8 cellular contexts compared by ENCODE assay signal in genomic region chr10:96089670-96090462, GRCh38. TPM values are rescaled to one million over a fixed set of nuclear protein-coding genes. Genes with fewer than 3 reads are reported as not detected.
DNase-seq lines count a peak whose midpoint lies in the region; ATAC-seq and TF ChIP-seq lines count a peak whose summit lies in the region.

No MANE protein-coding gene starts in this region.

- H3K4me3 Mint-ChIP-seq in activated CD4-positive, alpha-beta T cell treated with anti-CD3 and anti-CD28 coated beads, Interleukin-2, amount 10 ng/mL, durations not matched to agents 7 days and 5 days = peak overlapping the region; percentile 94

- H3K4me1 Mint-ChIP-seq in activated CD4-positive, alpha-beta T cell treated with anti-CD3 and anti-CD28 coated beads, Interleukin-2, amount 10 ng/mL, durations not matched to agents 7 days and 5 days = peaks cover 10% of the 10 kb centered on the region

- H3K36me3 Mint-ChIP-seq in activated CD4-positive, alpha-beta T cell treated with anti-CD3 and anti-CD28 coated beads, Interleukin-2, amount 10 ng/mL, durations not matched to agents 7 days and 5 days (ENCODE audit: low read depth) = peaks cover 7% of the 10 kb centered on the region

- peak; percentile 93 for DNase-seq in NCI-H69 (lab: John Stamatoyannopoulos, UW)
- DNase-seq in activated CD4-positive, alpha-beta T cell treated with anti-CD3 and anti-CD28 coated beads, Interleukin-2, amount 10 ng/mL, durations not matched to agents 7 days and 5 days = peak; percentile 93
- peak; percentile 42 for DNase-seq in cortex of kidney (lab: John Stamatoyannopoulos, UW)
- peak; percentile 95 for DNase-seq in lung (ENCODE audit: low spot score)
- DNase-seq in stimulated activated CD8-positive, alpha-beta memory T cell treated with anti-CD3 and anti-CD28 coated beads, Interleukin-15, amount 100 ng/mL, for 48 hours (ENCODE audit: low read depth in 2 of 2) = peak; percentile 84 to 89

- peaks cover 3% of the 10 kb centered on the region for H3K9me3 Mint-ChIP-seq in activated CD4-positive, alpha-beta T cell treated with anti-CD3 and anti-CD28 coated beads, Interleukin-2, amount 10 ng/mL, durations not matched to agents 7 days and 5 days

- peak overlapping the region; percentile 72 for H3K27ac ChIP-seq in C4-2B
- H3K27ac ChIP-seq in lung (ENCODE audit: low read depth in 1 of 2, low read length in 1 of 2) = peak overlapping the region; percentile 89 to 99

- peak overlapping the region; percentile 98 for H3K27ac Mint-ChIP-seq in activated CD4-positive, alpha-beta T cell treated with anti-CD3 and anti-CD28 coated beads, Interleukin-2, amount 10 ng/mL, durations not matched to agents 7 days and 5 days

- peak overlapping the region; percentile 82 for H3K4me3 ChIP-seq in lung

- 2% methylated on average over 47 of the region's 47 CpGs for WGBS in lung, 2 donors

- peaks cover 18% of the 10 kb centered on the region for H3K27me3 Mint-ChIP-seq in activated CD4-positive, alpha-beta T cell treated with anti-CD3 and anti-CD28 coated beads, Interleukin-2, amount 10 ng/mL, durations not matched to agents 7 days and 5 days

- peaks cover 0 to 13% of the 10 kb centered on the region in 2 donors for H3K9me3 ChIP-seq in lung (ENCODE audit: control insufficient read depth in 2 of 2, insufficient read depth in 1 of 2, low read length in 1 of 2)

- H3K36me3 ChIP-seq in lung (ENCODE audit: control insufficient read depth in 2 of 2, insufficient read depth in 2 of 2, low read length in 2 of 2) = no peaks in the 10 kb centered on the region

- CTCF ChIA-PET in activated CD4-positive, alpha-beta T cell treated with anti-CD3 and anti-CD28 coated beads, Interleukin-2, amount 10 ng/mL, durations not matched to agents 7 days and 5 days (lab: Charles Lee) = interaction anchor here (1.1 to 1.7 kb wide), 6 partner anchors 15 to 396 kb away, joined by 4 to 7 read pairs (median 4); partner anchors contain the start of genes TCTN3 and ZNF518A

- no peaks in the 10 kb centered on the region for H3K4me1 ChIP-seq in lung (ENCODE audit: control insufficient read depth in 2 of 2, insufficient read depth in 2 of 2, low read length in 2 of 2)

- POLR2A ChIA-PET in activated CD4-positive, alpha-beta T cell treated with anti-CD3 and anti-CD28 coated beads, Interleukin-2, amount 10 ng/mL, durations not matched to agents 7 days and 5 days (lab: Charles Lee) = interaction anchor here (0.6 to 2.4 kb wide), 5 partner anchors 15 to 264 kb away, joined by 3 to 23 read pairs (median 4); partner anchors contain the start of gene ZNF518A

- TF ChIP-seq CTCF in C4-2B (conservative IDR thresholded peaks at IDR 0.05) = no peak
- no peak for TF ChIP-seq CTCF in lung (IDR thresholded peaks at IDR 0.05; ENCODE audit: control extremely low read depth, extremely low read depth)

- H3K27me3 ChIP-seq in lung (ENCODE audit: control insufficient read depth, insufficient read depth) = peaks cover 3% of the 10 kb centered on the region

- ATAC-seq in GM19328 (IDR thresholded peaks at IDR 0.05; ENCODE audit: unreplicated experiment) = peak; percentile 89
- ATAC-seq in HG03469 (IDR thresholded peaks at IDR 0.05; ENCODE audit: unreplicated experiment) = peak; percentile 60
- peak; percentile 94 for ATAC-seq in lung (ENCODE audit: insufficient read depth, low FRiP score)

RNA-seq across cellular contexts. Expression of gene ZNF518A, which starts 40.2 kb away (rescaled TPM):
- total RNA-seq in activated CD4-positive, alpha-beta T cell treated with anti-CD3 and anti-CD28 coated beads, Interleukin-2, amount 10 ng/mL, durations not matched to agents 7 days and 5 days = 10 to 100 TPM; 17.8 to 18.9 TPM
- total RNA-seq in lung = 10 to 100 TPM; 21.5 to 68.2 TPM
- polyA plus RNA-seq in lung = 1 to 10 TPM; 4.4 to 5.3 TPM

RNA-seq across cellular contexts. Expression of gene CCNJ, which starts 46.5 kb away (rescaled TPM):
- 1 to 10 TPM; 4.1 to 4.8 TPM for total RNA-seq in activated CD4-positive, alpha-beta T cell treated with anti-CD3 and anti-CD28 coated beads, Interleukin-2, amount 10 ng/mL, durations not matched to agents 7 days and 5 days
- total RNA-seq in lung = 1 to 10 TPM; 6.7 to 9.0 TPM
- polyA plus RNA-seq in lung = 1 to 10 TPM; 2.4 to 5.0 TPM

Comparison
In these comparisons a context has a peak if more than half of its experiments do, and no peak if none do; other contexts are left out.
1. Peak in every context shown above with its lines: DNase-seq, ATAC-seq, H3K4me3 ChIP-seq and H3K27ac ChIP-seq.
2. DNase-seq: peak in every context shown above with its lines; median percentile 95 in lung; 93 in NCI-H69; 93 in activated CD4-positive, alpha-beta T cell treated with anti-CD3 and anti-CD28 coated beads, Interleukin-2, amount 10 ng/mL, durations not matched to agents 7 days and 5 days; 86 in stimulated activated CD8-positive, alpha-beta memory T cell treated with anti-CD3 and anti-CD28 coated beads, Interleukin-15, amount 100 ng/mL, for 48 hours; 42 in cortex of kidney.